In genomic region chr6:52558266-52559000, GRCh38 we compare ENCODE assay signal across 1 cellular context.
TF ChIP-seq lines count a peak whose summit lies in the region.

No MANE protein-coding gene starts in this region.

TF ChIP-seq in GM23338, 12 proteins besides CTCF, POLR2A, EP300 and RAD21 (continued from another document):
- no peak for TF ChIP-seq ZNF462 (CRISPR knock-in tag; IDR thresholded peaks at IDR 0.05)
- no peak for TF ChIP-seq ZNF114 (CRISPR knock-in tag; IDR thresholded peaks at IDR 0.05)
- no peak for TF ChIP-seq EZH2phosphoT487 (IDR thresholded peaks at IDR 0.05; ENCODE audit: unreplicated experiment)
